8 cellular contexts compared by ENCODE assay signal in genomic region chr17:69325518-69326301, GRCh38. TPM values are rescaled to one million over a fixed set of nuclear protein-coding genes. Genes with fewer than 3 reads are reported as not detected.
A peak's percentile ranks its signal among the peaks of the same experiment; 100 is the strongest.
DNase-seq lines count a peak whose midpoint lies in the region; ATAC-seq and TF ChIP-seq lines count a peak whose summit lies in the region.

No MANE protein-coding gene starts in this region.

- H3K27ac ChIP-seq in RWPE2 (ENCODE audit: poor library complexity, severe bottlenecking) (peak overlapping the region; percentile 38), esophagus squamous epithelium (peak overlapping the region; percentile 90 to 98 (median 96)), rectal smooth muscle tissue (ENCODE audit: low read depth, low read length) (peak overlapping the region; percentile 87)

- H3K4me1 ChIP-seq in RWPE2 (ENCODE audit: insufficient read depth, poor library complexity, severe bottlenecking) = peaks cover 6% of the 10 kb centered on the region
- peaks cover 0 to 30% (median 9%) of the 10 kb centered on the region in 3 donors for H3K4me1 ChIP-seq in esophagus squamous epithelium
- peaks cover 3% of the 10 kb centered on the region for H3K4me1 ChIP-seq in rectal smooth muscle tissue (ENCODE audit: control insufficient read depth, insufficient read depth, low read length)

- DNase-seq in GM12865 (ENCODE audit: low read depth) (peak; percentile 4), RWPE2 (ENCODE audit: low spot score) (no peak), esophagus squamous epithelium (lab: John Stamatoyannopoulos, UW) (no peak), SIG-M5 treated with dmso at 0.1 percent for 504 hours (lab: John Stamatoyannopoulos, UW; ENCODE audit: unreplicated experiment) (no peak), NCI-H146 treated with DMSO at 0.1 percent for 48 hours (lab: John Stamatoyannopoulos, UW; ENCODE audit: unreplicated experiment) (no peak), activated gamma-delta T cell (lab: John Stamatoyannopoulos, UW) (no peak)

- H3K9me3 ChIP-seq in RWPE2 (ENCODE audit: severe bottlenecking) (no peaks in the 10 kb centered on the region), esophagus squamous epithelium (no peaks in the 10 kb centered on the region)

- H3K4me3 ChIP-seq in GM12865 (ENCODE audit: low read depth, low read length) (peak overlapping the region; percentile 84), RWPE2 (ENCODE audit: severe bottlenecking) (peak overlapping the region; percentile 53), esophagus squamous epithelium (peak overlapping the region; percentile 65 to 89 (median 87)), rectal smooth muscle tissue (ENCODE audit: low read length) (peak overlapping the region; percentile 98)

- no peaks in the 10 kb centered on the region for H3K36me3 ChIP-seq in RWPE2 (ENCODE audit: low read depth)
- H3K36me3 ChIP-seq in esophagus squamous epithelium = peaks cover 0 to 9% (median 0%) of the 10 kb centered on the region in 3 donors
- no peaks in the 10 kb centered on the region for H3K36me3 ChIP-seq in rectal smooth muscle tissue (ENCODE audit: control insufficient read depth, insufficient read depth, low read length)

- peak overlapping the region; percentile 13 for H3K9ac ChIP-seq in rectal smooth muscle tissue (ENCODE audit: low read length)

- intact Hi-C loops in esophagus squamous epithelium (cut with DNase I) = no loop called here

- 26 to 54% methylated on average over 12 of the region's 12 CpGs for WGBS in esophagus squamous epithelium, 2 donors

- H3K27me3 ChIP-seq in RWPE2 (ENCODE audit: insufficient read depth, poor library complexity, severe bottlenecking) (no peaks in the 10 kb centered on the region), esophagus squamous epithelium (no peaks in the 10 kb centered on the region), rectal smooth muscle tissue (ENCODE audit: control insufficient read depth, insufficient read depth, low read length) (no peaks in the 10 kb centered on the region)

- TF ChIP-seq CTCF in GM12865 (IDR thresholded peaks at IDR 0.05; ENCODE audit: insufficient read depth, low read depth, low read length, missing control alignments) (no peak), RWPE2 (IDR thresholded peaks at IDR 0.05; ENCODE audit: poor library complexity, severe bottlenecking) (no peak), esophagus squamous epithelium (IDR thresholded peaks at IDR 0.05) (no peak)

- no peak for TF ChIP-seq POLR2A in esophagus squamous epithelium (IDR thresholded peaks at IDR 0.05)

- ATAC-seq in RWPE2 (ENCODE audit: low read depth) = peak; percentile 25; the same call in 1 of the 3 replicates
- no peak for ATAC-seq in HG02938 (IDR thresholded peaks at IDR 0.05; ENCODE audit: unreplicated experiment)

RNA-seq across cellular contexts. Expression of gene ABCA5, which starts 1.2 kb away (rescaled TPM):
- total RNA-seq in esophagus squamous epithelium = 10 to 100 TPM; 20.0 to 60.7 (median 28.1) TPM

Comparison
In these comparisons a context has a peak if more than half of its experiments do, and no peak if none do; other contexts are left out.
1. H3K27ac ChIP-seq: peak in every context shown above with its lines; median percentile 96 in esophagus squamous epithelium; 87 in rectal smooth muscle tissue; 38 in RWPE2.